Comparison of ENCODE assay signal across 8 cellular contexts in genomic region chr15:37101634-37102314, GRCh38. TPM values are rescaled to one million over a fixed set of nuclear protein-coding genes. Genes with fewer than 3 reads are reported as not detected.
DNase-seq lines count a peak whose midpoint lies in the region; ATAC-seq and TF ChIP-seq lines count a peak whose summit lies in the region.

No MANE protein-coding gene starts in this region.

- H3K4me3 ChIP-seq in HL-60 (replicated peaks; ENCODE audit: insufficient read depth, low read length) (peak overlapping the region; percentile 68), Peyer's patch (peak overlapping the region; percentile 44 to 79 (median 58))

- H3K27ac ChIP-seq in HL-60 (replicated peaks) (no peak overlapping the region; the same call in 1 of the 2 replicates), Peyer's patch (peak overlapping the region; percentile 63 to 93 (median 74))

- peaks cover 13% of the 10 kb centered on the region for H3K36me3 Mint-ChIP-seq in central memory CD8-positive, alpha-beta T cell (ENCODE audit: insufficient read depth)

- DNase-seq in COR-L47 (lab: John Stamatoyannopoulos, UW) (peak; percentile 81), HL-60 (ENCODE audit: low read depth in 1 of 2, low spot score in 1 of 2) (peak in 1 of 2 experiments; percentile 29), Peyer's patch (peak in 1 of 3 donors; percentile 69), kidney tubule cell (ENCODE audit: low spot score) (peak; percentile 54), GF-D8 (lab: John Stamatoyannopoulos, UW) (no peak)
- DNase-seq in central memory CD8-positive, alpha-beta T cell (ENCODE audit: low spot score in 2 of 2): no peak
- DNase-seq in stimulated activated naive CD8-positive, alpha-beta T cell treated with anti-CD3 and anti-CD28 coated beads, Interleukin-15, amount 100 ng/mL, for 72 hours: peak in 1 of 2 donors; percentile 30

- peaks cover 60% of the 10 kb centered on the region for H3K27me3 ChIP-seq in HL-60 (ENCODE audit: insufficient read depth, poor library complexity, severe bottlenecking)
- H3K27me3 ChIP-seq in Peyer's patch: peaks cover 0 to 9% of the 10 kb centered on the region in 2 donors

- H3K27me3 Mint-ChIP-seq in central memory CD8-positive, alpha-beta T cell: peaks cover 95% of the 10 kb centered on the region
- H3K27me3 Mint-ChIP-seq in stimulated activated naive CD8-positive, alpha-beta T cell treated with anti-CD3 and anti-CD28 coated beads, Interleukin-15, amount 100 ng/mL, for 72 hours: peaks cover 98% of the 10 kb centered on the region

- ATAC-seq in GM19395 (IDR thresholded peaks at IDR 0.05; ENCODE audit: unreplicated experiment): peak; percentile 52
- ATAC-seq in central memory CD8-positive, alpha-beta T cell (replicated peaks; ENCODE audit: extremely low read depth, poor library complexity, severe bottlenecking): no peak
- peak; percentile 24 for ATAC-seq in stimulated activated naive CD8-positive, alpha-beta T cell treated with anti-CD3 and anti-CD28 coated beads, Interleukin-15, amount 100 ng/mL, for 72 hours

- peaks cover 0 to 6% (median 0%) of the 10 kb centered on the region in 4 donors for H3K4me1 ChIP-seq in Peyer's patch

- H3K9me3 ChIP-seq in Peyer's patch: no peaks in the 10 kb centered on the region

- peak overlapping the region; percentile 84 for H3K4me3 Mint-ChIP-seq in central memory CD8-positive, alpha-beta T cell
- H3K4me3 Mint-ChIP-seq in stimulated activated naive CD8-positive, alpha-beta T cell treated with anti-CD3 and anti-CD28 coated beads, Interleukin-15, amount 100 ng/mL, for 72 hours: peak overlapping the region; percentile 90 to 93

- TF ChIP-seq CTCF in HL-60 (IDR thresholded peaks at IDR 0.05; ENCODE audit: insufficient read depth, low read length) (no peak), Peyer's patch (IDR thresholded peaks at IDR 0.05) (no peak)

- no peaks in the 10 kb centered on the region for H3K36me3 ChIP-seq in Peyer's patch

- H3K4me1 Mint-ChIP-seq in central memory CD8-positive, alpha-beta T cell: peaks cover 47% of the 10 kb centered on the region
- H3K4me1 Mint-ChIP-seq in stimulated activated naive CD8-positive, alpha-beta T cell treated with anti-CD3 and anti-CD28 coated beads, Interleukin-15, amount 100 ng/mL, for 72 hours: peaks cover 54% of the 10 kb centered on the region

- TF ChIP-seq POLR2A in Peyer's patch (IDR thresholded peaks at IDR 0.05): no peak

- peak overlapping the region; percentile 83 for H3K27ac Mint-ChIP-seq in central memory CD8-positive, alpha-beta T cell (ENCODE audit: low read depth)
- peak overlapping the region in 1 of 2 donors; percentile 45 for H3K27ac Mint-ChIP-seq in stimulated activated naive CD8-positive, alpha-beta T cell treated with anti-CD3 and anti-CD28 coated beads, Interleukin-15, amount 100 ng/mL, for 72 hours

- H3K9me3 Mint-ChIP-seq in central memory CD8-positive, alpha-beta T cell: peaks cover 7% of the 10 kb centered on the region
- peaks cover 0 to 5% of the 10 kb centered on the region in 2 donors for H3K9me3 Mint-ChIP-seq in stimulated activated naive CD8-positive, alpha-beta T cell treated with anti-CD3 and anti-CD28 coated beads, Interleukin-15, amount 100 ng/mL, for 72 hours

RNA-seq across cellular contexts. Expression of gene MEIS2, which starts 1.4 kb away (rescaled TPM):
- total RNA-seq in Peyer's patch: 10 to 100 TPM in 3 of 4 donors, 1 to 10 TPM in 1; 7.5 to 40.4 (median 21.2) TPM

Comparison
In these comparisons a context has a peak if more than half of its experiments do, and no peak if none do; other contexts are left out.
1. DNase-seq: peak in COR-L47 (single experiment) and kidney tubule cell (single experiment); none in central memory CD8-positive, alpha-beta T cell (0 of 2) and GF-D8 (single experiment).